In genomic region chr2:164803772-164804466, GRCh38 we compare ENCODE assay signal across 13 cellular contexts. TPM values are rescaled to one million over a fixed set of nuclear protein-coding genes. Genes with fewer than 3 reads are reported as not detected.
A peak's percentile ranks its signal among the peaks of the same experiment; 100 is the strongest.
DNase-seq lines count a peak whose midpoint lies in the region; ATAC-seq and TF ChIP-seq lines count a peak whose summit lies in the region.
"Had no signal": no experiment of that assay in that cellular context is flagged by ENCODE, and none has a peak within 500 bp of the region (broad histone marks: within the 10 kb centered on the region; RNA-seq: fewer than 3 reads in every experiment).

No MANE protein-coding gene starts in this region.

- H2AK5ac ChIP-seq in trophoblast cell (ENCODE audit: low read length) = no peak overlapping the region

- no peaks in the 10 kb centered on the region for H3K27me3 Mint-ChIP-seq in WTC11 (ENCODE audit: low read depth)
- no peaks in the 10 kb centered on the region for H3K27me3 Mint-ChIP-seq in activated CD8-positive, alpha-beta T cell treated with anti-CD3 and anti-CD28 coated beads for 36 hours
- H3K27me3 Mint-ChIP-seq in stimulated activated naive B cell treated with anti-CD40 and anti-IgM and Interleukin-4, amounts not matched to agents 10 μg/mL and 1 μg/mL and 100 μg/mL, for 72 hours = no peaks in the 10 kb centered on the region
- H3K27me3 Mint-ChIP-seq: activated naive CD8-positive, alpha-beta T cell had no signal

- WGBS in trophoblast cell (ENCODE audit: extremely low coverage, insufficient coverage, insufficient read length) = no CpG with 5 or more reads among the region's 4 CpGs

- H3K27ac Mint-ChIP-seq in WTC11 = peak overlapping the region; percentile 51; the same call in 1 of the 2 replicates
- no peak overlapping the region for H3K27ac Mint-ChIP-seq in activated CD8-positive, alpha-beta T cell treated with anti-CD3 and anti-CD28 coated beads for 36 hours
- no peak overlapping the region for H3K27ac Mint-ChIP-seq in stimulated activated naive B cell treated with anti-CD40 and anti-IgM and Interleukin-4, amounts not matched to agents 10 μg/mL and 1 μg/mL and 100 μg/mL, for 72 hours
- H3K27ac Mint-ChIP-seq: activated naive CD8-positive, alpha-beta T cell; CD14-positive monocyte had no signal

- H2BK12ac ChIP-seq in trophoblast cell (ENCODE audit: low read length) = no peak overlapping the region

- no peak overlapping the region for H3K23ac ChIP-seq in trophoblast cell (ENCODE audit: low read length)

- no peaks in the 10 kb centered on the region for H3K36me3 ChIP-seq in DOHH2 (ENCODE audit: control insufficient read depth, low read length)
- H3K36me3 ChIP-seq in trophoblast cell (ENCODE audit: control insufficient read depth in 1 of 2, insufficient read depth in 2 of 2, low read length in 2 of 2) = no peaks in the 10 kb centered on the region
- H3K36me3 ChIP-seq: tibial nerve had no signal

- H3K79me1 ChIP-seq in trophoblast cell (ENCODE audit: low read length) = no peaks in the 10 kb centered on the region

- no peaks in the 10 kb centered on the region for H3K9me2 ChIP-seq in DOHH2 (replicated peaks; ENCODE audit: control insufficient read depth, low read length)

- H3K36me3 Mint-ChIP-seq in WTC11 = no peaks in the 10 kb centered on the region
- no peaks in the 10 kb centered on the region for H3K36me3 Mint-ChIP-seq in activated CD8-positive, alpha-beta T cell treated with anti-CD3 and anti-CD28 coated beads for 36 hours (ENCODE audit: low read depth)
- peaks cover 7 to 14% of the 10 kb centered on the region in 2 donors for H3K36me3 Mint-ChIP-seq in stimulated activated naive B cell treated with anti-CD40 and anti-IgM and Interleukin-4, amounts not matched to agents 10 μg/mL and 1 μg/mL and 100 μg/mL, for 72 hours
- H3K36me3 Mint-ChIP-seq: activated naive CD8-positive, alpha-beta T cell; CD14-positive monocyte had no signal

- H4K91ac ChIP-seq in trophoblast cell (ENCODE audit: low read depth, low read length) = no peak overlapping the region

- no peak overlapping the region for H3K9ac ChIP-seq in trophoblast cell (ENCODE audit: low read length)

- H3K27me3 ChIP-seq in DOHH2 (ENCODE audit: control insufficient read depth, low read length) = no peaks in the 10 kb centered on the region
- no peaks in the 10 kb centered on the region for H3K27me3 ChIP-seq in trophoblast cell (ENCODE audit: insufficient read depth, low read length)
- H3K27me3 ChIP-seq: tibial nerve had no signal

- H3K4me1 ChIP-seq in DOHH2 (ENCODE audit: control insufficient read depth, low read length) (peaks cover 42% of the 10 kb centered on the region), trophoblast cell (ENCODE audit: control insufficient read depth in 1 of 2, insufficient read depth in 2 of 2, low read length in 2 of 2) (no peaks in the 10 kb centered on the region)

- H3K18ac ChIP-seq in trophoblast cell (ENCODE audit: low read length) = no peak overlapping the region

- intact Hi-C loops in activated CD8-positive, alpha-beta T cell treated with anti-CD3 and anti-CD28 coated beads for 36 hours (cut with micrococcal nuclease) = no loop called here

- no peaks in the 10 kb centered on the region for H4K20me1 ChIP-seq in DOHH2 (ENCODE audit: control insufficient read depth, insufficient read depth, low read depth, low read length)

- H4K12ac ChIP-seq in trophoblast cell (ENCODE audit: low read depth, low read length) = no peak overlapping the region

- no peak overlapping the region for H2BK120ac ChIP-seq in trophoblast cell (ENCODE audit: insufficient read depth, low read length, poor library complexity)

- no peak overlapping the region for H3K27ac ChIP-seq in DOHH2 (ENCODE audit: low read depth, low read length)
- H3K27ac ChIP-seq in trophoblast cell (ENCODE audit: low read depth, low read length) = no peak overlapping the region

- no peak overlapping the region for H3K4ac ChIP-seq in trophoblast cell (ENCODE audit: low read depth, low read length)

- H3K9me3 Mint-ChIP-seq in WTC11 = no peaks in the 10 kb centered on the region
- no peaks in the 10 kb centered on the region for H3K9me3 Mint-ChIP-seq in activated CD8-positive, alpha-beta T cell treated with anti-CD3 and anti-CD28 coated beads for 36 hours
- no peaks in the 10 kb centered on the region for H3K9me3 Mint-ChIP-seq in stimulated activated naive B cell treated with anti-CD40 and anti-IgM and Interleukin-4, amounts not matched to agents 10 μg/mL and 1 μg/mL and 100 μg/mL, for 72 hours

- H3K14ac ChIP-seq in trophoblast cell (ENCODE audit: low read length) = no peak overlapping the region

- no peak overlapping the region for H3K4me3 Mint-ChIP-seq in WTC11
- H3K4me3 Mint-ChIP-seq in activated CD8-positive, alpha-beta T cell treated with anti-CD3 and anti-CD28 coated beads for 36 hours = no peak overlapping the region
- H3K4me3 Mint-ChIP-seq in stimulated activated naive B cell treated with anti-CD40 and anti-IgM and Interleukin-4, amounts not matched to agents 10 μg/mL and 1 μg/mL and 100 μg/mL, for 72 hours = no peak overlapping the region
- H3K4me3 Mint-ChIP-seq: activated naive CD8-positive, alpha-beta T cell; CD14-positive monocyte had no signal

- DNase-seq in WTC11 (ENCODE audit: low spot score) (no peak), fibroblast of villous mesenchyme (ENCODE audit: low read depth) (peak; percentile 36), trophoblast cell (peak; percentile 11 to 57), mucosa of gallbladder (ENCODE audit: low spot score) (no peak), midbrain (lab: John Stamatoyannopoulos, UW) (no peak)
- no peak for DNase-seq in activated CD8-positive, alpha-beta T cell treated with anti-CD3 and anti-CD28 coated beads for 36 hours
- DNase-seq in stimulated activated naive B cell treated with anti-CD40 and anti-IgM and Interleukin-4, amounts not matched to agents 10 μg/mL and 1 μg/mL and 100 μg/mL, for 72 hours = no peak
- DNase-seq: mucosa of descending colon; stimulated activated CD4-positive, alpha-beta T cell treated with anti-CD3 and anti-CD28 coated beads, Interleukin-15, amount 100 ng/mL, for 24 hours had no signal

- no peak overlapping the region for H2BK5ac ChIP-seq in trophoblast cell (ENCODE audit: low read depth, low read length, poor library complexity)

- H3K4me3 ChIP-seq in DOHH2 (ENCODE audit: low read length) (no peak overlapping the region), fibroblast of villous mesenchyme (ENCODE audit: low read depth, low read length) (no peak overlapping the region), trophoblast cell (ENCODE audit: low read depth, low read length) (no peak overlapping the region)
- H3K4me3 ChIP-seq: mucosa of descending colon, tibial nerve had no signal

- no peak for ATAC-seq in WTC11
- ATAC-seq in activated CD8-positive, alpha-beta T cell treated with anti-CD3 and anti-CD28 coated beads for 36 hours = no peak
- no peak for ATAC-seq in stimulated activated naive B cell treated with anti-CD40 and anti-IgM and Interleukin-4, amounts not matched to agents 10 μg/mL and 1 μg/mL and 100 μg/mL, for 72 hours (replicated peaks)
- ATAC-seq: mucosa of descending colon had no signal

- H3K79me2 ChIP-seq in DOHH2 (ENCODE audit: control insufficient read depth, low read length) (no peaks in the 10 kb centered on the region), trophoblast cell (ENCODE audit: control insufficient read depth, insufficient read depth, low read length, poor library complexity) (no peaks in the 10 kb centered on the region)

- H3K9me3 ChIP-seq in DOHH2 (ENCODE audit: control insufficient read depth, insufficient read depth, low read length) (no peaks in the 10 kb centered on the region), trophoblast cell (ENCODE audit: insufficient read depth, low read depth, low read length) (no peaks in the 10 kb centered on the region)
- H3K9me3 ChIP-seq: mucosa of descending colon, tibial nerve had no signal

- no peak for TF ChIP-seq CTCF in DOHH2 (IDR thresholded peaks at IDR 0.05; ENCODE audit: low read depth, low read length, poor library complexity, severe bottlenecking)
- no peak for TF ChIP-seq CTCF in WTC11 (IDR thresholded peaks at IDR 0.05)
- TF ChIP-seq CTCF in fibroblast of villous mesenchyme (IDR thresholded peaks at IDR 0.05; ENCODE audit: insufficient read depth, low read depth, low read length) = no peak
- TF ChIP-seq CTCF in activated CD8-positive, alpha-beta T cell treated with anti-CD3 and anti-CD28 coated beads for 36 hours (IDR thresholded peaks at IDR 0.05) = no peak

- CTCF ChIA-PET in WTC11 (lab: Charles Lee) = no interaction called here
- CTCF ChIA-PET in activated CD8-positive, alpha-beta T cell treated with anti-CD3 and anti-CD28 coated beads for 36 hours (lab: Charles Lee) = no interaction called here

- H3K4me2 ChIP-seq in DOHH2 (ENCODE audit: low read length) (peak overlapping the region; percentile 0; the same call in 1 of the 2 replicates), trophoblast cell (ENCODE audit: low read length) (no peak overlapping the region)

- no peak overlapping the region for H4K8ac ChIP-seq in trophoblast cell (ENCODE audit: low read depth, low read length)

- H3F3A ChIP-seq in DOHH2 (ENCODE audit: control insufficient read depth, insufficient read depth) = 0 out of 2 replicates have a peak, but pooled peaks cover 3% of the 10 kb centered on the region

- no peaks in the 10 kb centered on the region for H3K4me1 Mint-ChIP-seq in WTC11
- H3K4me1 Mint-ChIP-seq in activated CD8-positive, alpha-beta T cell treated with anti-CD3 and anti-CD28 coated beads for 36 hours (ENCODE audit: low read depth) = peaks cover 3% of the 10 kb centered on the region
- H3K4me1 Mint-ChIP-seq in stimulated activated naive B cell treated with anti-CD40 and anti-IgM and Interleukin-4, amounts not matched to agents 10 μg/mL and 1 μg/mL and 100 μg/mL, for 72 hours = peaks cover 17 to 23% of the 10 kb centered on the region in 2 donors

- POLR2A ChIA-PET in WTC11 (lab: Charles Lee) = no interaction called here
- POLR2A ChIA-PET in activated CD8-positive, alpha-beta T cell treated with anti-CD3 and anti-CD28 coated beads for 36 hours (lab: Charles Lee) = no interaction called here

- no peak overlapping the region for H2AFZ ChIP-seq in trophoblast cell (ENCODE audit: insufficient read depth, low read length, poor library complexity)

RNA-seq across cellular contexts. Expression of gene COBLL1, which starts 37.7 kb away (rescaled TPM):
- total RNA-seq in WTC11 (2021) = 4.4 to 6.3 TPM (median 5.8 TPM) in 3 replicates
- total RNA-seq in fibroblast of villous mesenchyme = 13.4 and 15.5 TPM in 2 replicates
- 140 and 143 TPM in 2 replicates for polyA plus RNA-seq in trophoblast cell (2013)
- 52.9 TPM for total RNA-seq in mucosa of gallbladder
- under 1 TPM; 0.36 to 0.68 TPM for total RNA-seq in activated CD8-positive, alpha-beta T cell treated with anti-CD3 and anti-CD28 coated beads for 36 hours

Comparison
In these comparisons a context has a peak if more than half of its experiments do, and no peak if none do; other contexts are left out.
1. DNase-seq: peak in fibroblast of villous mesenchyme (single experiment) and trophoblast cell (2 of 2); none in WTC11 (single experiment), mucosa of gallbladder (single experiment), activated CD8-positive, alpha-beta T cell treated with anti-CD3 and anti-CD28 coated beads for 36 hours (single experiment), stimulated activated naive B cell treated with anti-CD40 and anti-IgM and Interleukin-4, amounts not matched to agents 10 μg/mL and 1 μg/mL and 100 μg/mL, for 72 hours (single experiment) and midbrain (single experiment).